Comparison of ENCODE assay signal across 17 cellular contexts in the genomic region with DNA sequence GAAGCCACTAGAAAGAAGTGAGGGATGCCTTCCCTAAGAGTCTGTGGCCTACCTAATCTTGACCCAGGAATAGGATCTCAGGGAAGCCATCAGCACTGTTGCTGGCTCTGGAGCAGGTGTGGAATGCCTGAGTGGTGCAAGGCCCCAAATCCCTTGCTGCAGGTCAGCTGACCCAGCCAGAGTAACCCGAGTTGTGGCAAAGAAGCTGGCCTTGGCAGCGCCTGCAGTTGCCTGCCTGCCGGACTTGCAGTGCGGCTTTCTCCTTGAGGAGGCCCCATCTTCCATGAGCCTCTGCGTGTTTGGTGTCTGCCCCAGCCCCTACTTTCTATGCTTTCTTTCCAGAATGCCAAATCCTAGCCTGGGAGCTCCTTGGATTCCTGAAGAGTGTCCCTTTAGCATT. TPM values are rescaled to one million over a fixed set of nuclear protein-coding genes. Genes with fewer than 3 reads are reported as not detected.
A peak's percentile ranks its signal among the peaks of the same experiment; 100 is the strongest.
DNase-seq lines count a peak whose midpoint lies in the region; ATAC-seq, FAIRE-seq and TF ChIP-seq lines count a peak whose summit lies in the region.
"Had no signal": no experiment of that assay in that cellular context is flagged by ENCODE, and none has a peak within 500 bp of the region (broad histone marks: within the 10 kb centered on the region; RNA-seq: fewer than 3 reads in every experiment).

No MANE protein-coding gene starts in this region.

- DNase-seq in breast epithelium (ENCODE audit: low spot score in 2 of 2) (no peak), MCF 10A (ENCODE audit: unreplicated experiment) (no peak), right atrium auricular region (ENCODE audit: low spot score) (no peak), pancreas (peak; percentile 28 to 64 (median 50)), upper lobe of right lung (no peak), Karpas-422 (no peak), NCI-H1694 treated with DMSO at 0.1 percent for 48 hours (lab: John Stamatoyannopoulos, UW) (no peak)
- DNase-seq: amygdala; NCI-H2227 treated with DMSO at 0.1 percent for 48 hours; posterior cingulate gyrus; stimulated activated CD4-positive, alpha-beta T cell treated with anti-CD3 and anti-CD28 coated beads, Interleukin-4, amount 100 ng/mL, for 1 hour had no signal

- H3K36me3 ChIP-seq in breast epithelium (no peaks in the 10 kb centered on the region), right atrium auricular region (peaks cover 4% of the 10 kb centered on the region), pancreas (no peaks in the 10 kb centered on the region), upper lobe of right lung (no peaks in the 10 kb centered on the region), Karpas-422 (ENCODE audit: insufficient read depth, low read length) (no peaks in the 10 kb centered on the region)
- H3K36me3 ChIP-seq: SJSA1 had no signal

- no peak for TF ChIP-seq POLR2A in breast epithelium (IDR thresholded peaks at IDR 0.05)

- H3K27me3 ChIP-seq in breast epithelium: no peaks in the 10 kb centered on the region
- H3K27me3 ChIP-seq in right atrium auricular region: no peaks in the 10 kb centered on the region
- H3K27me3 ChIP-seq in pancreas: no peaks in the 10 kb centered on the region
- H3K27me3 ChIP-seq in upper lobe of right lung: no peaks in the 10 kb centered on the region
- H3K27me3 ChIP-seq in Karpas-422 (ENCODE audit: low read length): no peaks in the 10 kb centered on the region
- H3K27me3 ChIP-seq: SJSA1 had no signal

- TF ChIP-seq CTCF in breast epithelium (IDR thresholded peaks at IDR 0.05) (no peak), MCF 10A (IDR thresholded peaks at IDR 0.05; ENCODE audit: unreplicated experiment) (no peak), right atrium auricular region (IDR thresholded peaks at IDR 0.05) (no peak), pancreas (IDR thresholded peaks at IDR 0.05) (no peak), upper lobe of right lung (IDR thresholded peaks at IDR 0.05) (no peak)

- no peaks in the 10 kb centered on the region for H3K79me2 ChIP-seq in Karpas-422 (ENCODE audit: low read length)

- no peak overlapping the region for H3K4me2 ChIP-seq in Karpas-422 (ENCODE audit: low read depth, low read length, poor library complexity, severe bottlenecking)

- H3K9me3 ChIP-seq in breast epithelium: no peaks in the 10 kb centered on the region
- no peaks in the 10 kb centered on the region for H3K9me3 ChIP-seq in right atrium auricular region
- no peaks in the 10 kb centered on the region for H3K9me3 ChIP-seq in pancreas
- no peaks in the 10 kb centered on the region for H3K9me3 ChIP-seq in upper lobe of right lung
- peaks cover 5% of the 10 kb centered on the region; the same call in 1 of the 2 replicates for H3K9me3 ChIP-seq in Karpas-422 (ENCODE audit: low read length)
- H3K9me3 ChIP-seq: SJSA1 had no signal

- CTCF ChIA-PET in MCF 10A (lab: Yijun Ruan, JAX): interaction anchor here (0.6 to 1.0 kb wide), 2 partner anchors 33 to 288 kb away, joined by 3 to 4 read pairs; no protein-coding TSS in a partner anchor

- POLR2A ChIA-PET in MCF 10A (lab: Yijun Ruan, JAX): interaction anchor here (0.7 kb wide), 1 partner anchor 92 kb away, joined by 3 read pairs; no protein-coding TSS in a partner anchor

- H3K4me3 Mint-ChIP-seq in MCF 10A (ENCODE audit: unreplicated experiment): no peak overlapping the region
- H3K4me3 Mint-ChIP-seq: activated T-helper 1 cell treated with anti-CD3 and anti-CD28 coated beads, Interleukin-12 subunit alpha, Interleukin-12 subunit beta, Interleukin-2, Interleukin-4 antibody, amounts not matched to agents 30 ng/mL and 10 ng/mL and 1 ng/mL, durations not matched to agents 14 hours and 24 hours and 36 hours; dendritic cell treated with granulocyte-macrophage colony-stimulating factor and Interleukin-4, amounts not matched to agents 40 ng/mL and 50 ng/mL, for 4 days had no signal

- no peak overlapping the region for H3K27ac Mint-ChIP-seq in MCF 10A (ENCODE audit: low read depth, unreplicated experiment)
- H3K27ac Mint-ChIP-seq: activated T-helper 1 cell treated with anti-CD3 and anti-CD28 coated beads, Interleukin-12 subunit alpha, Interleukin-12 subunit beta, Interleukin-2, Interleukin-4 antibody, amounts not matched to agents 30 ng/mL and 10 ng/mL and 1 ng/mL, durations not matched to agents 14 hours and 24 hours and 36 hours; dendritic cell treated with granulocyte-macrophage colony-stimulating factor and Interleukin-4, amounts not matched to agents 40 ng/mL and 50 ng/mL, for 4 days had no signal

- peak overlapping the region; percentile 80 to 85 for H3K27ac ChIP-seq in breast epithelium
- peak overlapping the region; percentile 62 to 76 for H3K27ac ChIP-seq in right atrium auricular region
- peak overlapping the region; percentile 13 to 59 (median 39) for H3K27ac ChIP-seq in pancreas
- peak overlapping the region; percentile 63 for H3K27ac ChIP-seq in upper lobe of right lung
- H3K27ac ChIP-seq in Karpas-422 (ENCODE audit: low read length): no peak overlapping the region
- H3K27ac ChIP-seq: SJSA1 had no signal

- H3K27me3 Mint-ChIP-seq in MCF 10A (ENCODE audit: insufficient read depth, unreplicated experiment): no peaks in the 10 kb centered on the region

- WGBS in pancreas, 2 donors: 18 to 19% methylated on average over 5 of the region's 5 CpGs

- H3K36me3 Mint-ChIP-seq in MCF 10A (ENCODE audit: insufficient read depth, unreplicated experiment): no peaks in the 10 kb centered on the region

- H3K9me2 ChIP-seq in Karpas-422 (replicated peaks; ENCODE audit: insufficient read depth, low read length): no peaks in the 10 kb centered on the region

- H3K4me3 ChIP-seq in breast epithelium (no peak overlapping the region), right atrium auricular region (no peak overlapping the region), pancreas (no peak overlapping the region), upper lobe of right lung (no peak overlapping the region), Karpas-422 (ENCODE audit: low read length) (no peak overlapping the region)
- H3K4me3 ChIP-seq: SJSA1 had no signal

- H4K20me1 ChIP-seq in Karpas-422 (ENCODE audit: insufficient read depth, low read depth, low read length): no peaks in the 10 kb centered on the region

- no peak overlapping the region for H3K9ac ChIP-seq in Karpas-422 (ENCODE audit: low read length)

- intact Hi-C loops in breast epithelium (cut with DNase I; ENCODE audit: low total_unique reads) (no loop called here), MCF 10A (cut with micrococcal nuclease) (no loop called here), pancreas (cut with DNase I) (loop anchor here in 1 of 3 donors (10.0 kb wide), 1 partner anchor 140 kb away; no protein-coding TSS in a partner anchor), upper lobe of right lung (cut with DNase I) (no loop called here)

- H3K9me3 Mint-ChIP-seq in MCF 10A (ENCODE audit: unreplicated experiment): no peaks in the 10 kb centered on the region
- H3K9me3 Mint-ChIP-seq: dendritic cell treated with granulocyte-macrophage colony-stimulating factor and Interleukin-4, amounts not matched to agents 40 ng/mL and 50 ng/mL, for 4 days had no signal

- BruUV-seq in MCF 10A (replicated peaks; lab: Mats Ljungman, UMichigan): no TSS peak

- H2AFZ ChIP-seq in Karpas-422 (ENCODE audit: low read length): no peak overlapping the region

- FAIRE-seq in pancreas (lab: Jason Lieb, UNC): no peak
- FAIRE-seq: A204.1, GM12891 had no signal

- ATAC-seq in pancreas (peak; percentile 58 to 79 (median 67)), upper lobe of right lung (peak; percentile 71), HG02642 (IDR thresholded peaks at IDR 0.05; ENCODE audit: poor library complexity, unreplicated experiment) (no peak)

- H3K4me1 ChIP-seq in breast epithelium (peaks cover 3 to 5% of the 10 kb centered on the region in 2 donors), right atrium auricular region (peaks cover 0 to 70% of the 10 kb centered on the region in 2 donors), pancreas (peaks cover 8 to 12% (median 12%) of the 10 kb centered on the region in 3 donors), upper lobe of right lung (peaks cover 16% of the 10 kb centered on the region), Karpas-422 (ENCODE audit: low read length) (no peaks in the 10 kb centered on the region)

- peaks cover 5% of the 10 kb centered on the region for H3K4me1 Mint-ChIP-seq in MCF 10A (ENCODE audit: insufficient read depth, unreplicated experiment)

RNA-seq across cellular contexts. Expression of a gene that starts 5.8 kb away (rescaled TPM):
- total RNA-seq in breast epithelium (100 to 1,000 TPM in 1 of 3 donors, 10 to 100 TPM in 2; 19.7 to 154 (median 83.6) TPM), MCF 10A (2022) (48.3 and 48.7 TPM in 2 replicates), right atrium auricular region (10 to 100 TPM; 24.0 to 33.3 TPM), pancreas (10 to 100 TPM; 15.0 to 36.7 (median 24.3) TPM), upper lobe of right lung (23.5 TPM)
- 10 to 100 TPM; 11.9 to 13.5 TPM for polyA plus RNA-seq in pancreas
- total RNA-seq in Karpas-422 (2014; rRNA removed; shearing (Covaris generic); ENCODE audit: low replicate concordance): not detected in 2 replicates

Comparison
In these comparisons a context has a peak if more than half of its experiments do, and no peak if none do; other contexts are left out.
1. DNase-seq: peak in pancreas (6 of 6); none in breast epithelium (0 of 2), MCF 10A (single experiment), right atrium auricular region (single experiment), upper lobe of right lung (single experiment), Karpas-422 (single experiment) and NCI-H1694 treated with DMSO at 0.1 percent for 48 hours (single experiment).
2. RNA of a gene that starts 5.8 kb away (total RNA-seq): 19.7 to 154 TPM in breast epithelium, 48.3 to 48.7 TPM in MCF 10A, 24.0 to 33.3 TPM in right atrium auricular region, 15.0 to 36.7 TPM in pancreas and 23.5 TPM in upper lobe of right lung (single experiment); not detected in Karpas-422; every median in the first group is over 10 times any median in the second.